ENCODE assay signal across 29 cellular contexts in the genomic region with DNA sequence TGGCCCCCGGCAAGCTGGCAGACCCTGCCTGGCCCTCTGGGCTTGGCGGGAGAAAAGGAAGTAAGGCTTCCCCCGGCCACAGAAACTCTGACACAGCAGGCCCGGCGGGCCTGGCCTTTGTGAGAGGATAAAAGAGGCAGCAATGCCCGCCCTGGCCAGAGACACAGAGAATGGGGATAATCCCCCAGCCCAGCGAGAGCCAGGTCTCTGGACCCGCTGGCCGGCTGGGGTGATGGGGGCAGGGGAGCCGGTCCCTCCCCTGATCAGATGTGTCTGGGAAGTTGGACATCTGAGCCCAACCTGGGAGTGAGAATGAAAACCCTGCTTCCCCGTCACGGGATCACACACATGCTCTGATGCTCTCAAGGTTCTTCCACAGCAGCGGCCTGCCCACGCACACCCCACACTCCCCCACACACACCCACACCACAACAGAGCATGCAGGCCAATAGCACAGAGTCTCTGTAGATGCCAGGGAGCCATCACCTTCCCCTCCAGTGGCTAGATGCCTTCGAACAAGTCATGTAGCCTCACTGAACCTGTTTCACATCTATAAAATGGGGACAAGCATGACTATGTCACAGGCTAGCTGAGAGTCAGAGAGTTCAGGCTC. TPM values are rescaled to one million over a fixed set of nuclear protein-coding genes. Genes with fewer than 3 reads are reported as not detected.
"Had no signal": no experiment of that assay in that cellular context is flagged by ENCODE, and none has a peak within 500 bp of the region (broad histone marks: within the 10 kb centered on the region; RNA-seq: fewer than 3 reads in every experiment).

No MANE protein-coding gene starts in this region.

- H3K36me3 ChIP-seq: brain microvascular endothelial cell, gastrocnemius medialis, spleen had no signal

- ATAC-seq: activated CD4-positive, CD25-positive, alpha-beta regulatory T cell treated with anti-CD3 and anti-CD28 coated beads, Interleukin-2, amount 50 U/mL, for 24 hours; effector memory CD8-positive, alpha-beta T cell; gastrocnemius medialis; naive thymus-derived CD4-positive, alpha-beta T cell; right cardiac atrium had no signal

- H3K9me3 ChIP-seq: gastrocnemius medialis, spleen had no signal

- DNase-seq: activated CD4-positive, alpha-beta memory T cell treated with anti-CD3 and anti-CD28 coated beads, Interleukin-2, amount 10 ng/mL, durations not matched to agents 7 days and 5 days; activated CD4-positive, alpha-beta T cell treated with anti-CD3 and anti-CD28 coated beads, Interleukin-2, amount 10 ng/mL, durations not matched to agents 24 days and 14 days; activated CD8-positive, alpha-beta memory T cell treated with anti-CD3 and anti-CD28 coated beads, Interleukin-2, amount 50 U/mL, for 48 hours; activated gamma-delta T cell; activated naive CD4-positive, alpha-beta T cell treated with anti-CD3 and anti-CD28 coated beads, Interleukin-2, amount 10 ng/mL, durations not matched to agents 7 days and 5 days; activated naive CD8-positive, alpha-beta T cell treated with anti-CD3 and anti-CD28 coated beads, Interleukin-2, amount 10 ng/mL, durations not matched to agents 7 days and 5 days; activated T-cell treated with anti-CD3 and anti-CD28 coated beads, Interleukin-2, amount 50 U/mL, for 24 hours; amniotic stem cell; brain microvascular endothelial cell; dorsolateral prefrontal cortex; effector memory CD8-positive, alpha-beta T cell; erythroblast; gastrocnemius medialis; immature natural killer cell; kidney; midbrain; naive thymus-derived CD4-positive, alpha-beta T cell; right cardiac atrium; spleen; stimulated activated naive CD4-positive, alpha-beta T cell; T-helper 1 cell; trophoblast cell had no signal

- H3K27ac ChIP-seq: brain microvascular endothelial cell, coronary artery, dorsolateral prefrontal cortex, gastrocnemius medialis, hepatocyte, spleen, VCaP had no signal

- H3K4me1 ChIP-seq: gastrocnemius medialis had no signal

- H3K4me3 ChIP-seq: coronary artery, dorsolateral prefrontal cortex, gastrocnemius medialis, hepatocyte, spleen had no signal

RNA-seq across cellular contexts. Expression of a gene that starts 4.2 kb away (rescaled TPM):
- total RNA-seq: activated CD4-positive, alpha-beta memory T cell treated with anti-CD3 and anti-CD28 coated beads, Interleukin-2, amount 10 ng/mL, durations not matched to agents 7 days and 5 days; activated CD4-positive, alpha-beta T cell treated with anti-CD3 and anti-CD28 coated beads, Interleukin-2, amount 10 ng/mL, durations not matched to agents 24 days and 14 days; activated naive CD8-positive, alpha-beta T cell treated with anti-CD3 and anti-CD28 coated beads, Interleukin-2, amount 10 ng/mL, durations not matched to agents 7 days and 5 days; astrocyte; cardiac septum; naive thymus-derived CD4-positive, alpha-beta T cell; temporal lobe had no signal
